ENCODE assay signal across 9 cellular contexts in the genomic region with DNA sequence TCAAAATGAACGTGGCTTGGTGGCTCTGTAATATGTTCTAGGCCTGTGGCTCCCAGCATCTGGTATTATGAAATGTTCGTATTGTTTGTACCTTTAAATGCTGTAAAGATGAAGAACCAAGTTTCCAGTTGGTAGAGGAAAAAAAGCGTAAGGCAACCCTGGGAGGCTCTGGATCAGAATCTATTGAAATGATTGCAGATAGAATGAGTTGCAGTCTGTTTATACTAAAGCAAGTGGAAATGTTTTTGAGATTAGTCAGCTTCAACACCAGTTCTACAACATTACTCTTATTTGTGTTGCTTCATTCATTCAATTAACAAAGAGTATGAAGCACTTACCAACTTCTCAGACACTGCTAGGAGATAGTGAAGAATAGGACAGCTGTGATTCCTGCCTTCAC. TPM values are rescaled to one million over a fixed set of nuclear protein-coding genes. Genes with fewer than 3 reads are reported as not detected.
A peak's percentile ranks its signal among the peaks of the same experiment; 100 is the strongest.
DNase-seq lines count a peak whose midpoint lies in the region; ATAC-seq and TF ChIP-seq lines count a peak whose summit lies in the region.
"Had no signal": no experiment of that assay in that cellular context is flagged by ENCODE, and none has a peak within 500 bp of the region (broad histone marks: within the 10 kb centered on the region; RNA-seq: fewer than 3 reads in every experiment).

No MANE protein-coding gene starts in this region.

- H3K4me3 ChIP-seq in gastroesophageal sphincter (no peak overlapping the region), subcutaneous abdominal adipose tissue (ENCODE audit: low read depth in 1 of 5, low read length in 5 of 5) (no peak overlapping the region), OCI-LY7 (ENCODE audit: low read depth, low read length, poor library complexity, severe bottlenecking) (no peak overlapping the region)

- H3K4me3 Mint-ChIP-seq in activated naive CD8-positive, alpha-beta T cell treated with anti-CD3 and anti-CD28 coated beads, Interleukin-2, amount 10 ng/mL, durations not matched to agents 7 days and 5 days: peak overlapping the region; percentile 60

- DNase-seq in DMS53 (lab: John Stamatoyannopoulos, UW): peak; percentile 17
- DNase-seq in DMS53 treated with DMSO at 0.1 percent for 48 hours (lab: John Stamatoyannopoulos, UW; ENCODE audit: unreplicated experiment): no peak
- no peak for DNase-seq in activated naive CD8-positive, alpha-beta T cell treated with anti-CD3 and anti-CD28 coated beads, Interleukin-2, amount 10 ng/mL, durations not matched to agents 7 days and 5 days
- no peak for DNase-seq in Right ventricle myocardium superior
- DNase-seq in islet precursor cell: no peak
- no peak for DNase-seq in OCI-LY7 (ENCODE audit: low spot score)

- H3K27ac ChIP-seq in gastroesophageal sphincter (peak overlapping the region; percentile 40 to 95 (median 76)), subcutaneous abdominal adipose tissue (ENCODE audit: low read depth, low read length) (peak overlapping the region; percentile 99), OCI-LY7 (ENCODE audit: low read depth, low read length, poor library complexity, severe bottlenecking) (no peak overlapping the region)
- H3K27ac ChIP-seq: 22Rv1 had no signal

- no peaks in the 10 kb centered on the region for H3K9me2 ChIP-seq in OCI-LY7 (ENCODE audit: insufficient read depth, low read length)

- CTCF ChIA-PET in OCI-LY7 (lab: Charles Lee; ENCODE audit: unreplicated experiment): interaction anchor here (0.6 kb wide), 1 partner anchor 31 kb away, joined by 3 read pairs; no protein-coding TSS in a partner anchor

- no peak for TF ChIP-seq POLR2A in gastroesophageal sphincter (IDR thresholded peaks at IDR 0.05)

- H4K20me1 ChIP-seq in OCI-LY7 (ENCODE audit: insufficient read depth, low read length): no peaks in the 10 kb centered on the region

- no peak for ATAC-seq in activated naive CD8-positive, alpha-beta T cell treated with anti-CD3 and anti-CD28 coated beads, Interleukin-2, amount 10 ng/mL, durations not matched to agents 7 days and 5 days (ENCODE audit: low read depth)
- ATAC-seq in gastroesophageal sphincter (peak; percentile 8), Right ventricle myocardium superior (ENCODE audit: poor library complexity) (no peak)

- 19 to 44% methylated on average over 3 of the region's 3 CpGs for WGBS in gastroesophageal sphincter (ENCODE audit: low coverage in 1 of 2), 2 donors

- H3K9me3 Mint-ChIP-seq in activated naive CD8-positive, alpha-beta T cell treated with anti-CD3 and anti-CD28 coated beads, Interleukin-2, amount 10 ng/mL, durations not matched to agents 7 days and 5 days: no peaks in the 10 kb centered on the region

- intact Hi-C loops in Right ventricle myocardium superior (cut with DNase I) (no loop called here), OCI-LY7 (cut with micrococcal nuclease; ENCODE audit: unreplicated experiment) (no loop called here)

- peaks cover 37 to 89% (median 65%) of the 10 kb centered on the region in 3 donors for H3K4me1 ChIP-seq in gastroesophageal sphincter
- H3K4me1 ChIP-seq in subcutaneous abdominal adipose tissue (ENCODE audit: control insufficient read depth in 5 of 5, insufficient read depth in 5 of 5, low read length in 5 of 5): peaks cover 12 to 92% (median 90%) of the 10 kb centered on the region in 5 donors
- H3K4me1 ChIP-seq in OCI-LY7 (ENCODE audit: insufficient read depth, low read length, poor library complexity, severe bottlenecking): peaks cover 50% of the 10 kb centered on the region

- peak overlapping the region in 3 of 5 donors; percentile 9 to 58 (median 16) for H3K9ac ChIP-seq in subcutaneous abdominal adipose tissue (ENCODE audit: low read length in 5 of 5)

- TF ChIP-seq CTCF in gastroesophageal sphincter (IDR thresholded peaks at IDR 0.05) (no peak), OCI-LY7 (conservative IDR thresholded peaks at IDR 0.05; ENCODE audit: low read length) (no peak)

- no peak overlapping the region for H2AFZ ChIP-seq in OCI-LY7 (ENCODE audit: low read length)

- TF ChIP-seq EP300 in gastroesophageal sphincter (IDR thresholded peaks at IDR 0.05): no peak

- peak overlapping the region; percentile 59 for H3K27ac Mint-ChIP-seq in activated naive CD8-positive, alpha-beta T cell treated with anti-CD3 and anti-CD28 coated beads, Interleukin-2, amount 10 ng/mL, durations not matched to agents 7 days and 5 days

- no peaks in the 10 kb centered on the region for H3K27me3 Mint-ChIP-seq in activated naive CD8-positive, alpha-beta T cell treated with anti-CD3 and anti-CD28 coated beads, Interleukin-2, amount 10 ng/mL, durations not matched to agents 7 days and 5 days

- H3K4me1 Mint-ChIP-seq in activated naive CD8-positive, alpha-beta T cell treated with anti-CD3 and anti-CD28 coated beads, Interleukin-2, amount 10 ng/mL, durations not matched to agents 7 days and 5 days: peaks cover 58% of the 10 kb centered on the region

- peaks cover 40% of the 10 kb centered on the region for H3K36me3 Mint-ChIP-seq in activated naive CD8-positive, alpha-beta T cell treated with anti-CD3 and anti-CD28 coated beads, Interleukin-2, amount 10 ng/mL, durations not matched to agents 7 days and 5 days

- POLR2A ChIA-PET in activated naive CD8-positive, alpha-beta T cell treated with anti-CD3 and anti-CD28 coated beads, Interleukin-2, amount 10 ng/mL, durations not matched to agents 7 days and 5 days (lab: Charles Lee): interaction anchor here (0.7 to 6.7 kb wide), 5 partner anchors 11 to 77 kb away, joined by 3 to 33 read pairs (median 8); partner anchors contain the start of genes EOGT, TMF1 and UBA3
- POLR2A ChIA-PET in OCI-LY7 (lab: Charles Lee): no interaction called here

- H3K27me3 ChIP-seq in gastroesophageal sphincter (no peaks in the 10 kb centered on the region), subcutaneous abdominal adipose tissue (ENCODE audit: control insufficient read depth in 5 of 5, insufficient read depth in 4 of 5, low read length in 5 of 5) (no peaks in the 10 kb centered on the region)

- H3K79me2 ChIP-seq in OCI-LY7 (ENCODE audit: insufficient read depth, low read depth, low read length): peaks cover 36% of the 10 kb centered on the region; the same call in 1 of the 2 replicates

- H3K4me2 ChIP-seq in OCI-LY7 (ENCODE audit: low read length): no peak overlapping the region

- H3K36me3 ChIP-seq in gastroesophageal sphincter: no peaks in the 10 kb centered on the region
- H3K36me3 ChIP-seq in subcutaneous abdominal adipose tissue (ENCODE audit: control insufficient read depth in 5 of 5, insufficient read depth in 5 of 5, low read length in 5 of 5): peaks cover 0 to 6% (median 4%) of the 10 kb centered on the region in 5 donors
- H3K36me3 ChIP-seq in OCI-LY7 (ENCODE audit: insufficient read depth, low read length): 0 out of 2 replicates have a peak, but pooled peaks cover 5% of the 10 kb centered on the region

- BruUV-seq in OCI-LY7 (replicated peaks; lab: Mats Ljungman, UMichigan): no TSS peak

- H3K9me3 ChIP-seq in gastroesophageal sphincter (no peaks in the 10 kb centered on the region), subcutaneous abdominal adipose tissue (ENCODE audit: control insufficient read depth in 5 of 5, low read length in 5 of 5) (no peaks in the 10 kb centered on the region), OCI-LY7 (ENCODE audit: low read length) (no peaks in the 10 kb centered on the region)

RNA-seq across cellular contexts. Expression of gene ARL6IP5, which starts 5.3 kb away (rescaled TPM):
- total RNA-seq in activated naive CD8-positive, alpha-beta T cell treated with anti-CD3 and anti-CD28 coated beads, Interleukin-2, amount 10 ng/mL, durations not matched to agents 7 days and 5 days: 100 to 1,000 TPM; 147 to 150 TPM
- total RNA-seq in gastroesophageal sphincter (100 to 1,000 TPM; 153 to 184 (median 170) TPM), Right ventricle myocardium superior (184 TPM), OCI-LY7 (2022) (25.9 and 26.7 TPM in 2 replicates)
- 18.5 and 28.9 TPM in 2 replicates for total RNA-seq in OCI-LY7 (2014; rRNA removed; shearing (Covaris generic))

RNA-seq across cellular contexts. Expression of gene UBA3, which starts 9.9 kb away (rescaled TPM):
- total RNA-seq in activated naive CD8-positive, alpha-beta T cell treated with anti-CD3 and anti-CD28 coated beads, Interleukin-2, amount 10 ng/mL, durations not matched to agents 7 days and 5 days: 100 to 1,000 TPM in 1 of 2 experiments, 10 to 100 TPM in 1; 91.2 to 102 TPM
- total RNA-seq in gastroesophageal sphincter (10 to 100 TPM; 49.8 to 67.6 (median 54.7) TPM), Right ventricle myocardium superior (84.4 TPM), OCI-LY7 (2022) (70.2 and 70.8 TPM in 2 replicates)
- 66.5 and 78.8 TPM in 2 replicates for total RNA-seq in OCI-LY7 (2014; rRNA removed; shearing (Covaris generic))

RNA-seq across cellular contexts. Expression of gene LMOD3, which starts 32.4 kb away (rescaled TPM):
- not detected for total RNA-seq in activated naive CD8-positive, alpha-beta T cell treated with anti-CD3 and anti-CD28 coated beads, Interleukin-2, amount 10 ng/mL, durations not matched to agents 7 days and 5 days
- 1 to 10 TPM in 3 of 4 donors, under 1 TPM in 1; 0.99 to 4.0 (median 2.6) TPM for total RNA-seq in gastroesophageal sphincter
- 148 TPM for total RNA-seq in Right ventricle myocardium superior
- not detected in 2 replicates for total RNA-seq in OCI-LY7 (2014; rRNA removed; shearing (Covaris generic))
- total RNA-seq in OCI-LY7 (2022): not detected in 2 replicates

RNA-seq across cellular contexts. Expression of gene TMF1, which starts 37.9 kb away (rescaled TPM):
- total RNA-seq in activated naive CD8-positive, alpha-beta T cell treated with anti-CD3 and anti-CD28 coated beads, Interleukin-2, amount 10 ng/mL, durations not matched to agents 7 days and 5 days: 10 to 100 TPM; 53.5 to 55.2 TPM
- total RNA-seq in gastroesophageal sphincter: 10 to 100 TPM; 31.2 to 43.3 (median 36.3) TPM
- total RNA-seq in Right ventricle myocardium superior: 16.6 TPM
- 16.6 and 20.8 TPM in 2 replicates for total RNA-seq in OCI-LY7 (2014; rRNA removed; shearing (Covaris generic))
- 29.0 and 29.4 TPM in 2 replicates for total RNA-seq in OCI-LY7 (2022)

Comparison
In these comparisons a context has a peak if more than half of its experiments do, and no peak if none do; other contexts are left out.
1. RNA of gene LMOD3, which starts 32.4 kb away (total RNA-seq): 148 TPM in Right ventricle myocardium superior (single experiment); 0.99 to 4.0 TPM in gastroesophageal sphincter, not detected in activated naive CD8-positive, alpha-beta T cell treated with anti-CD3 and anti-CD28 coated beads, Interleukin-2, amount 10 ng/mL, durations not matched to agents 7 days and 5 days and not detected in OCI-LY7; every median in the first group is over 10 times any median in the second.